In genomic region chr11:26276798-26277424, GRCh38 we compare ENCODE assay signal across 9 cellular contexts. TPM values are rescaled to one million over a fixed set of nuclear protein-coding genes. Genes with fewer than 3 reads are reported as not detected.
A peak's percentile ranks its signal among the peaks of the same experiment; 100 is the strongest.
DNase-seq lines count a peak whose midpoint lies in the region; ATAC-seq and TF ChIP-seq lines count a peak whose summit lies in the region.
"Had no signal": no experiment of that assay in that cellular context is flagged by ENCODE, and none has a peak within 500 bp of the region (broad histone marks: within the 10 kb centered on the region; RNA-seq: fewer than 3 reads in every experiment).

No MANE protein-coding gene starts in this region.

- H4K20me1 ChIP-seq in OCI-LY1 (ENCODE audit: insufficient read depth, low read length) (no peaks in the 10 kb centered on the region), hepatocyte (ENCODE audit: insufficient read depth, poor library complexity, severe bottlenecking) (no peaks in the 10 kb centered on the region)
- H4K20me1 ChIP-seq: BLaER1 had no signal

- TF ChIP-seq EP300 in sigmoid colon (IDR thresholded peaks at IDR 0.05): no peak

- H3K9ac ChIP-seq in OCI-LY1 (ENCODE audit: low read length): no peak overlapping the region
- H3K9ac ChIP-seq: BLaER1 had no signal

- no peak overlapping the region for H3K27ac ChIP-seq in OCI-LY1 (ENCODE audit: low read depth, low read length, poor library complexity, severe bottlenecking)
- H3K27ac ChIP-seq in ascending aorta: no peak overlapping the region
- H3K27ac ChIP-seq in hepatocyte: no peak overlapping the region
- H3K27ac ChIP-seq in sigmoid colon: no peak overlapping the region
- H3K27ac ChIP-seq: BLaER1 had no signal

- peak; percentile 93 for TF ChIP-seq CTCF in OCI-LY1 (IDR thresholded peaks at IDR 0.05; ENCODE audit: low read length)
- TF ChIP-seq CTCF in ascending aorta (IDR thresholded peaks at IDR 0.05): peak; percentile 42 to 91 (median 83)
- peak; percentile 95 for TF ChIP-seq CTCF in hepatocyte (IDR thresholded peaks at IDR 0.05; ENCODE audit: poor library complexity)
- TF ChIP-seq CTCF in sigmoid colon (IDR thresholded peaks at IDR 0.05): peak; percentile 33 to 94 (median 82)

- TF ChIP-seq POLR2A in sigmoid colon (IDR thresholded peaks at IDR 0.05): no peak

- H3K4me1 ChIP-seq in OCI-LY1 (ENCODE audit: insufficient read depth, low read length, severe bottlenecking) (no peaks in the 10 kb centered on the region), ascending aorta (no peaks in the 10 kb centered on the region), hepatocyte (ENCODE audit: insufficient read depth) (no peaks in the 10 kb centered on the region), sigmoid colon (no peaks in the 10 kb centered on the region)
- H3K4me1 ChIP-seq: BLaER1 had no signal

- no peaks in the 10 kb centered on the region for H3F3A ChIP-seq in OCI-LY1 (ENCODE audit: insufficient read depth, low read length)

- DNase-seq in DMS 273 (lab: John Stamatoyannopoulos, UW; ENCODE audit: unreplicated experiment): peak; percentile 72
- no peak for DNase-seq in DMS 273 treated with DMSO at 0.1 percent for 48 hours (lab: John Stamatoyannopoulos, UW)
- DNase-seq in ascending aorta (ENCODE audit: low spot score in 2 of 2): peak in 1 of 2 donors; percentile 65
- DNase-seq in hepatocyte (ENCODE audit: low spot score): peak; percentile 70
- peak; percentile 66 for DNase-seq in sigmoid colon

- H3K36me3 ChIP-seq in OCI-LY1 (ENCODE audit: insufficient read depth, low read length) (no peaks in the 10 kb centered on the region), ascending aorta (no peaks in the 10 kb centered on the region), hepatocyte (replicated peaks; ENCODE audit: insufficient read depth, low read depth) (no peaks in the 10 kb centered on the region), sigmoid colon (no peaks in the 10 kb centered on the region)
- H3K36me3 ChIP-seq: BLaER1 had no signal

- WGBS in hepatocyte (ENCODE audit: low lambda C conversion rate, missing lambda C conversion rate): 5% methylated on average over 4 of the region's 4 CpGs
- WGBS in sigmoid colon, 2 donors: 1 to 5% methylated on average over 4 of the region's 4 CpGs

- intact Hi-C loops in ascending aorta (cut with DNase I): loop anchor here (2.0 kb wide), 1 partner anchor 294 kb away; no protein-coding TSS in a partner anchor
- intact Hi-C loops in sigmoid colon (cut with DNase I): loop anchor here (1.0 kb wide), 1 partner anchor 295 kb away; no protein-coding TSS in a partner anchor

- no peak overlapping the region for H3K4me3 ChIP-seq in OCI-LY1 (ENCODE audit: low read depth, low read length, poor library complexity, severe bottlenecking)
- H3K4me3 ChIP-seq in ascending aorta: no peak overlapping the region
- H3K4me3 ChIP-seq in hepatocyte: no peak overlapping the region
- no peak overlapping the region for H3K4me3 ChIP-seq in sigmoid colon
- H3K4me3 ChIP-seq: BLaER1 had no signal

- H3K9me2 ChIP-seq in OCI-LY1 (ENCODE audit: low read depth, low read length) (no peaks in the 10 kb centered on the region), hepatocyte (replicated peaks; ENCODE audit: insufficient read depth) (no peaks in the 10 kb centered on the region)

- H3K9me3 ChIP-seq in OCI-LY1 (ENCODE audit: low read length): no peaks in the 10 kb centered on the region
- no peaks in the 10 kb centered on the region for H3K9me3 ChIP-seq in ascending aorta
- H3K9me3 ChIP-seq in hepatocyte (ENCODE audit: low read depth): no peaks in the 10 kb centered on the region
- H3K9me3 ChIP-seq in sigmoid colon: no peaks in the 10 kb centered on the region
- H3K9me3 ChIP-seq: BLaER1 had no signal

- peak; percentile 89 for ATAC-seq in GM21360 (IDR thresholded peaks at IDR 0.05; ENCODE audit: unreplicated experiment)
- peak; percentile 73 for ATAC-seq in HG03521 (IDR thresholded peaks at IDR 0.05; ENCODE audit: unreplicated experiment)

- H2AFZ ChIP-seq in OCI-LY1 (ENCODE audit: low read length): no peak overlapping the region
- H2AFZ ChIP-seq in hepatocyte: no peak overlapping the region

- no peaks in the 10 kb centered on the region for H3K79me2 ChIP-seq in OCI-LY1 (ENCODE audit: insufficient read depth, low read length)
- no peaks in the 10 kb centered on the region for H3K79me2 ChIP-seq in hepatocyte

- no peaks in the 10 kb centered on the region; the same call in 1 of the 2 replicates for H3K27me3 ChIP-seq in OCI-LY1 (ENCODE audit: insufficient read depth, low read length)
- no peaks in the 10 kb centered on the region for H3K27me3 ChIP-seq in ascending aorta
- H3K27me3 ChIP-seq in hepatocyte: no peaks in the 10 kb centered on the region
- H3K27me3 ChIP-seq in sigmoid colon: no peaks in the 10 kb centered on the region
- H3K27me3 ChIP-seq: BLaER1 had no signal

- no peak overlapping the region for H3K4me2 ChIP-seq in OCI-LY1 (ENCODE audit: low read length)
- no peak overlapping the region for H3K4me2 ChIP-seq in hepatocyte
- H3K4me2 ChIP-seq: BLaER1 had no signal

RNA-seq across cellular contexts. Expression of gene ANO3, which starts 55.0 kb away (rescaled TPM):
- total RNA-seq in ascending aorta (8.2 TPM), hepatocyte (0.12 and 0.17 TPM in 2 replicates), sigmoid colon (under 1 TPM; 0.28 to 0.71 (median 0.50) TPM)
- polyA plus RNA-seq in hepatocyte (not detected in 2 replicates), sigmoid colon (under 1 TPM in 1 of 3 donors, not detected in 2; 0.04 TPM)
